Comparison of ENCODE assay signal across 9 cellular contexts in the genomic region with DNA sequence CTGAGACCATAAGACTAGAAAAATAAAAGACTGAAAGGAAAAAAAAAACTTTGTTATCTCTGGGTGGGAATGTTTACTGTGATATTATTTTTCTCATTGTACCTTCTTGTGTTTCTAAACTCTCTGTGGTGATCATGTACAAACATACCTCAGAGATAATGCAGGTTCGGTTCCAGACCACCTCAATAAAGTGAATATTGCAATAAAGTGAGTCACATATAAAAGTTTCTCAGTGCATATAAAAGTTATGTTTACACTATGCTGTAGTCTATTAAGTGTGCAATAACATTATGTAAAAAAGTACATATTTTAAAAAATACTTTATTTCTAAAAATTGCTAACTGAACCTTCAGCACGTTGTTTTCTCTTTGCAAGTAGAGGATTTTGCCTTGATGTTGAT.
"Had no signal": no experiment of that assay in that cellular context is flagged by ENCODE, and none has a peak within 500 bp of the region (broad histone marks: within the 10 kb centered on the region; RNA-seq: fewer than 3 reads in every experiment).

No MANE protein-coding gene starts in this region.

- H3K9ac ChIP-seq: GM23248 had no signal

- H3K4me2 ChIP-seq: GM23338 had no signal

- ATAC-seq: GM23338, HCT116 had no signal

- H3K27ac ChIP-seq: GM23248 had no signal

- H3K9me3 ChIP-seq: HAP-1 had no signal

- H3K4me3 ChIP-seq: GM23248, GM23338, HAP-1 had no signal

- DNase-seq: GM23248, GOT3, H7, H9, HCEC 1CT, HFFc6 had no signal

- H3K36me3 ChIP-seq: HAP-1 had no signal

- H2AFZ ChIP-seq: GM23248, GM23338 had no signal
